1 cellular context compared by ENCODE assay signal in genomic region chr20:47577271-47577670, GRCh38.
TF ChIP-seq lines count a peak whose summit lies in the region.

No MANE protein-coding gene starts in this region.

TF ChIP-seq in liver, 16 proteins besides CTCF, POLR2A, EP300 and RAD21 (continued from another document):
- TF ChIP-seq, protein P1, sequence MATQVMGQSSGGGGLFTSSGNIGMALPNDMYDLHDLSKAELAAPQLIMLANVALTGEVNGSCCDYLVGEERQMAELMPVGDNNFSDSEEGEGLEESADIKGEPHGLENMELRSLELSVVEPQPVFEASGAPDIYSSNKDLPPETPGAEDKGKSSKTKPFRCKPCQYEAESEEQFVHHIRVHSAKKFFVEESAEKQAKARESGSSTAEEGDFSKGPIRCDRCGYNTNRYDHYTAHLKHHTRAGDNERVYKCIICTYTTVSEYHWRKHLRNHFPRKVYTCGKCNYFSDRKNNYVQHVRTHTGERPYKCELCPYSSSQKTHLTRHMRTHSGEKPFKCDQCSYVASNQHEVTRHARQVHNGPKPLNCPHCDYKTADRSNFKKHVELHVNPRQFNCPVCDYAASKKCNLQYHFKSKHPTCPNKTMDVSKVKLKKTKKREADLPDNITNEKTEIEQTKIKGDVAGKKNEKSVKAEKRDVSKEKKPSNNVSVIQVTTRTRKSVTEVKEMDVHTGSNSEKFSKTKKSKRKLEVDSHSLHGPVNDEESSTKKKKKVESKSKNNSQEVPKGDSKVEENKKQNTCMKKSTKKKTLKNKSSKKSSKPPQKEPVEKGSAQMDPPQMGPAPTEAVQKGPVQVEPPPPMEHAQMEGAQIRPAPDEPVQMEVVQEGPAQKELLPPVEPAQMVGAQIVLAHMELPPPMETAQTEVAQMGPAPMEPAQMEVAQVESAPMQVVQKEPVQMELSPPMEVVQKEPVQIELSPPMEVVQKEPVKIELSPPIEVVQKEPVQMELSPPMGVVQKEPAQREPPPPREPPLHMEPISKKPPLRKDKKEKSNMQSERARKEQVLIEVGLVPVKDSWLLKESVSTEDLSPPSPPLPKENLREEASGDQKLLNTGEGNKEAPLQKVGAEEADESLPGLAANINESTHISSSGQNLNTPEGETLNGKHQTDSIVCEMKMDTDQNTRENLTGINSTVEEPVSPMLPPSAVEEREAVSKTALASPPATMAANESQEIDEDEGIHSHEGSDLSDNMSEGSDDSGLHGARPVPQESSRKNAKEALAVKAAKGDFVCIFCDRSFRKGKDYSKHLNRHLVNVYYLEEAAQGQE (IDR thresholded peaks at IDR 0.05): no peak
- TF ChIP-seq, protein P2, sequence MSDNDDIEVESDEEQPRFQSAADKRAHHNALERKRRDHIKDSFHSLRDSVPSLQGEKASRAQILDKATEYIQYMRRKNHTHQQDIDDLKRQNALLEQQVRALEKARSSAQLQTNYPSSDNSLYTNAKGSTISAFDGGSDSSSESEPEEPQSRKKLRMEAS (IDR thresholded peaks at IDR 0.05): no peak
- no peak for TF ChIP-seq FOXA1 (IDR thresholded peaks at IDR 0.05)
- no peak for TF ChIP-seq FOXA2 (IDR thresholded peaks at IDR 0.05)
- no peak for TF ChIP-seq NR2F2 (IDR thresholded peaks at IDR 0.05)
- TF ChIP-seq GABPA (IDR thresholded peaks at IDR 0.05 in 1 of 2, conservative IDR thresholded peaks at IDR 0.05 in 1 of 2): no peak
- TF ChIP-seq YY1 (IDR thresholded peaks at IDR 0.05): no peak
